Comparison of ENCODE assay signal across 8 cellular contexts in the genomic region with DNA sequence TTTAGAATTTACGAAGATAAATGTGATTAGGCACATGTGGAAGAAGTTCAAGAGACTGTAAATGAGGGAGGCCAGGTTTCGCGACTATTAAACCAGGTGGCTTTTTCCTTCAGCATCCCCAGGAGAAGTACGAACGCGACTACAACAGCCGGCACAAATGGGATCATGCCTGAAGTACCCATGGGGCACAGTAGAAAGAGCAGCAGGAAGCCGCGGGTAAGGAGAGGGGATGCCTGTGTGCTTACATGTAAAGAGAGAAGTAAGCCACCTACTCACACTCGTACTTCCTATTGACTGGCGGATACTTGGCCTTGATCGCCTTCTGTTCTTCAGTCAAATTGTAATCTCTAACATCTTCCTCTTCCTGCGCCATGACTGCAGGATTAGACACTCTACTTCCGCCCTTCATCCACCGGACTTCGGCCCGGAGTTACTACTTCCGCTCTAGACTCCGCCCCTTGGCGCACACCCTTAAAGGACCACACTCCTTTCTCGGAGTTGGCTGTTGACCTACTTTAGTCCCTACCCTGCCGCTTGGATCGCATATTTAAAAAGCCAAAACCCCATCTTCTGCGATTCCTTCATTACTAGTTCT. TPM values are rescaled to one million over a fixed set of nuclear protein-coding genes. Genes with fewer than 3 reads are reported as not detected.
DNase-seq lines count a peak whose midpoint lies in the region; ATAC-seq and TF ChIP-seq lines count a peak whose summit lies in the region.

A gene (minus strand): TSS at position 394 of the 595 bp plus-strand sequence. CDS start 21 bp downstream, at position 373.

- peak; percentile 95 to 96 for DNase-seq in AML-193 (lab: John Stamatoyannopoulos, UW)
- peak; percentile 91 to 96 for DNase-seq in NCI-H526 (lab: John Stamatoyannopoulos, UW)
- peak; percentile 91 for DNase-seq in activated CD4-positive, alpha-beta T cell treated with anti-CD3 and anti-CD28 coated beads for 48 hours
- peak; percentile 91 for DNase-seq in coronary artery (ENCODE audit: low spot score)
- DNase-seq in left colon = peak; percentile 93 to 95
- peak; percentile 90 for DNase-seq in stimulated activated CD4-positive, alpha-beta T cell treated with anti-CD3 and anti-CD28 coated beads, Interleukin-1b, Interleukin-23, amount 100 ng/mL, for 48 hours

- peak; percentile 39 for ATAC-seq in HG03457 (IDR thresholded peaks at IDR 0.05; ENCODE audit: unreplicated experiment)
- peak; percentile 83 for ATAC-seq in left colon

- H3K27ac ChIP-seq in coronary artery = peak within 1 kb of the TSS; percentile 91 to 99

- peak; percentile 78 for TF ChIP-seq POLR2A in GM19193 (IDR thresholded peaks at IDR 0.05; ENCODE audit: extremely low read depth, insufficient read depth, insufficient read length)

- peak within 1 kb of the TSS; percentile 97 for H3K4me3 ChIP-seq in coronary artery

- TF ChIP-seq CTCF in coronary artery (IDR thresholded peaks at IDR 0.05) = no peak

- intact Hi-C loops in left colon (cut with DNase I, micrococcal nuclease) = no loop called here

RNA-seq across cellular contexts. Expression of the gene that starts here (rescaled TPM):
- total RNA-seq in left colon = 10 to 100 TPM; 44.0 to 44.1 TPM

Comparison
In these comparisons a context has a peak if more than half of its experiments do, and no peak if none do; other contexts are left out.
1. Peak in every context shown above with its lines: DNase-seq, ATAC-seq, H3K4me3 ChIP-seq and H3K27ac ChIP-seq.